7 cellular contexts compared by ENCODE assay signal in genomic region chr2:38076710-38077430, GRCh38. TPM values are rescaled to one million over a fixed set of nuclear protein-coding genes. Genes with fewer than 3 reads are reported as not detected.
DNase-seq lines count a peak whose midpoint lies in the region; ATAC-seq and TF ChIP-seq lines count a peak whose summit lies in the region.

No MANE protein-coding gene starts in this region.

- DNase-seq in HEK293T (ENCODE audit: extremely low spot score) (peak; percentile 73), NCI-H128 (lab: John Stamatoyannopoulos, UW; ENCODE audit: unreplicated experiment) (peak; percentile 56), esophagus squamous epithelium (lab: John Stamatoyannopoulos, UW) (no peak), naive B cell (no peak), suprapubic skin (ENCODE audit: low spot score in 2 of 2) (peak; percentile 89)
- peak; percentile 88 for DNase-seq in activated CD4-positive, alpha-beta T cell treated with anti-CD3 and anti-CD28 coated beads for 48 hours

- CTCF ChIA-PET in HEK293T (lab: Yijun Ruan, JAX): interaction anchor here (0.6 to 1.9 kb wide), 16 partner anchors 15 to 198 kb away, joined by 3 to 12 read pairs (median 3); no protein-coding TSS in a partner anchor

- H3K36me3 Mint-ChIP-seq in naive B cell: no peaks in the 10 kb centered on the region

- intact Hi-C loops in esophagus squamous epithelium (cut with DNase I): no loop called here

- H3K36me3 ChIP-seq in esophagus squamous epithelium (no peaks in the 10 kb centered on the region), suprapubic skin (no peaks in the 10 kb centered on the region)

- WGBS in esophagus squamous epithelium, 2 donors: no CpG with 5 or more reads among the region's 76 CpGs
- under 1% methylated on average over 35 of the region's 76 CpGs for WGBS in suprapubic skin

- peak overlapping the region; percentile 74 to 95 (median 87) for H3K27ac ChIP-seq in esophagus squamous epithelium
- peak overlapping the region; percentile 93 for H3K27ac ChIP-seq in suprapubic skin

- peak overlapping the region in 1 of 6 donors; percentile 41 for H3K27ac Mint-ChIP-seq in naive B cell

- H3K4me3 Mint-ChIP-seq in naive B cell: peak overlapping the region; percentile 76 to 90 (median 82)

- H3K9me3 ChIP-seq in esophagus squamous epithelium (no peaks in the 10 kb centered on the region), suprapubic skin (no peaks in the 10 kb centered on the region)

- H3K27me3 ChIP-seq in esophagus squamous epithelium (peaks cover 0 to 59% (median 0%) of the 10 kb centered on the region in 4 donors), suprapubic skin (peaks cover 20% of the 10 kb centered on the region)

- H3K27me3 Mint-ChIP-seq in naive B cell: peaks cover 56 to 82% (median 58%) of the 10 kb centered on the region in 3 donors

- H3K4me1 ChIP-seq in esophagus squamous epithelium (peaks cover 16 to 63% (median 30%) of the 10 kb centered on the region in 3 donors), suprapubic skin (peaks cover 41% of the 10 kb centered on the region)

- H3K4me1 Mint-ChIP-seq in naive B cell: peaks cover 12 to 28% (median 27%) of the 10 kb centered on the region in 3 donors

- POLR2A ChIA-PET in HEK293T (lab: Yijun Ruan, JAX): interaction anchor here (0.7 to 2.3 kb wide), 10 partner anchors 9 to 198 kb away, joined by 3 to 18 read pairs (median 4); no protein-coding TSS in a partner anchor

- peak in 2 of 4 donors; percentile 37 to 69 for TF ChIP-seq POLR2A in esophagus squamous epithelium (IDR thresholded peaks at IDR 0.05)
- peak in 1 of 2 donors; percentile 47 for TF ChIP-seq POLR2A in suprapubic skin (IDR thresholded peaks at IDR 0.05)

- peak; percentile 55 to 65 for ATAC-seq in naive B cell (ENCODE audit: low read depth in 2 of 2)

- peak overlapping the region; percentile 62 for H3K4me3 ChIP-seq in GM12875 (ENCODE audit: low read depth, low read length)
- H3K4me3 ChIP-seq in esophagus squamous epithelium: peak overlapping the region; percentile 46 to 83 (median 58)
- H3K4me3 ChIP-seq in suprapubic skin: peak overlapping the region; percentile 76

- peak; percentile 43; the same call in 1 of the 2 replicates for TF ChIP-seq CTCF in GM12875 (IDR thresholded peaks at IDR 0.05; ENCODE audit: borderline replicate concordance, insufficient read depth, low read depth, low read length)
- peak in 1 of 6 experiments; percentile 35 for TF ChIP-seq CTCF in esophagus squamous epithelium (IDR thresholded peaks at IDR 0.05)
- TF ChIP-seq CTCF in suprapubic skin (IDR thresholded peaks at IDR 0.05): peak in 1 of 2 donors; percentile 35

- no peak for TF ChIP-seq EP300 in suprapubic skin (IDR thresholded peaks at IDR 0.05)

- H3K9me3 Mint-ChIP-seq in naive B cell: peaks cover 0 to 2% (median 0%) of the 10 kb centered on the region in 7 donors

TF ChIP-seq in HEK293T, 16 proteins besides CTCF, POLR2A, EP300 and RAD21:
- peak; percentile 99 for TF ChIP-seq ARNT (IDR thresholded peaks at IDR 0.05)
- no peak for TF ChIP-seq CTBP1 (IDR thresholded peaks at IDR 0.05; ENCODE audit: borderline replicate concordance)
- TF ChIP-seq SUZ12 (IDR thresholded peaks at IDR 0.05): no peak

RNA-seq across cellular contexts. Expression of gene CYP1B1, which starts 0.9 kb away (rescaled TPM):
- total RNA-seq in esophagus squamous epithelium (10 to 100 TPM in 2 of 4 donors, 1 to 10 TPM in 2; 1.0 to 20.6 (median 12.8) TPM), suprapubic skin (10 to 100 TPM; 10.7 to 19.6 (median 12.8) TPM)
- 1 to 10 TPM in 2 of 6 donors, under 1 TPM in 2, not detected in 2; 0.20 to 2.4 (median 0.87) TPM for polyA plus RNA-seq in naive B cell (ENCODE audit: low read depth in 6 of 6)

Comparison
In these comparisons a context has a peak if more than half of its experiments do, and no peak if none do; other contexts are left out.
1. DNase-seq: peak in HEK293T (single experiment), NCI-H128 (single experiment), activated CD4-positive, alpha-beta T cell treated with anti-CD3 and anti-CD28 coated beads for 48 hours (single experiment) and suprapubic skin (2 of 2); none in esophagus squamous epithelium (single experiment) and naive B cell (single experiment).
2. Peak in every context shown above with its lines, with median percentiles within 50 percentile points of each other: H3K4me3 ChIP-seq.